24 cellular contexts compared by ENCODE assay signal in the genomic region with DNA sequence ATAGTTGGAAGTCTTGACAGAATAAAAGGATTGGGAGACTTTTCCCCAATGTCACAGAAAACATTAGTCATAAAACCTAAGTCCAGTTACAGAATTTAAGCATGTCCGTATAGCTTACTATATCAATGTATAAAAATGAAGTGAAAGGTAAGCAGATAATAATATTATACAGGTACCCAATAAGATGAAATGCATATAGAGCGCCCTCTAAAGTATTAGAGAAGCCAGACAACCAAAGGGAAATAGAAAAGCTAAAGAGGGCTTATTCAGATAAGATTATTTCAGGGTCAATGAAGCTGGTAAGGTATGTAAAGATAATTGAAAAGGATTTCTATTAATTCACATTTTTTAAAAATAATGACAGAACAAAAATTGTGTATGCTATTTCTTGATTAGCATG.
A peak's percentile ranks its signal among the peaks of the same experiment; 100 is the strongest.
DNase-seq lines count a peak whose midpoint lies in the region; ATAC-seq and TF ChIP-seq lines count a peak whose summit lies in the region.
"Had no signal": no experiment of that assay in that cellular context is flagged by ENCODE, and none has a peak within 500 bp of the region (broad histone marks: within the 10 kb centered on the region; RNA-seq: fewer than 3 reads in every experiment).

No MANE protein-coding gene starts in this region.

- no peaks in the 10 kb centered on the region for H3K9me2 ChIP-seq in Loucy (replicated peaks; ENCODE audit: low read depth, low read length)

- no peaks in the 10 kb centered on the region for H3K79me2 ChIP-seq in Loucy (ENCODE audit: insufficient read depth, low read length)

- H3K4me1 ChIP-seq in Loucy (ENCODE audit: insufficient read depth, low read length, poor library complexity, severe bottlenecking) (no peaks in the 10 kb centered on the region), BE2C (no peaks in the 10 kb centered on the region)
- H3K4me1 ChIP-seq: A549, ascending aorta, prostate gland, upper lobe of right lung had no signal

- ATAC-seq in GM18867 (IDR thresholded peaks at IDR 0.05; ENCODE audit: unreplicated experiment): no peak
- ATAC-seq in left lobe of liver: no peak
- ATAC-seq: A549, upper lobe of right lung had no signal

- H3K9me3 ChIP-seq in Loucy (ENCODE audit: insufficient read depth, low read depth, low read length): no peaks in the 10 kb centered on the region
- H3K9me3 ChIP-seq in BE2C: no peaks in the 10 kb centered on the region
- H3K9me3 ChIP-seq: A549, ascending aorta, prostate gland, upper lobe of right lung had no signal

- no peaks in the 10 kb centered on the region for H4K20me1 ChIP-seq in Loucy (ENCODE audit: insufficient read depth, low read length, poor library complexity, severe bottlenecking)

- peak; percentile 3 for DNase-seq in NCI-H82 (lab: John Stamatoyannopoulos, UW)
- DNase-seq in NCI-H82 treated with DMSO at 0.1 percent for 48 hours (lab: John Stamatoyannopoulos, UW; ENCODE audit: unreplicated experiment): no peak
- peak; percentile 2 for DNase-seq in dermis blood vessel endothelial cell
- DNase-seq in retinal pigment epithelial cell (ENCODE audit: low read depth): no peak
- no peak for DNase-seq in BE2C
- no peak for DNase-seq in left lobe of liver (ENCODE audit: low spot score)
- DNase-seq: activated CD4-positive, alpha-beta memory T cell treated with anti-CD3 and anti-CD28 coated beads for 36 hours; activated effector memory CD4-positive, alpha-beta T cell treated with Interleukin-2 at 50 U/mL for 16 hours; activated naive CD8-positive, alpha-beta T cell treated with anti-CD3 and anti-CD28 coated beads for 36 hours; central memory CD4-positive, alpha-beta T cell; COR-L47; dorsolateral prefrontal cortex; KBM-7; kidney; NCI-H146; NCI-H510A treated with DMSO at 0.1 percent for 48 hours; T1000; upper lobe of right lung had no signal

- H2AFZ ChIP-seq in Loucy (ENCODE audit: low read length): no peak overlapping the region

- H3F3A ChIP-seq in Loucy (ENCODE audit: low read depth): no peaks in the 10 kb centered on the region

- H3K27me3 ChIP-seq in Loucy (ENCODE audit: insufficient read depth, low read length, poor library complexity, severe bottlenecking): no peaks in the 10 kb centered on the region
- no peaks in the 10 kb centered on the region for H3K27me3 ChIP-seq in BE2C
- H3K27me3 ChIP-seq: ascending aorta, upper lobe of right lung had no signal

- peak; percentile 60 for TF ChIP-seq CTCF in Loucy (conservative IDR thresholded peaks at IDR 0.05; ENCODE audit: low read length)
- peak; percentile 26 for TF ChIP-seq CTCF in retinal pigment epithelial cell (conservative IDR thresholded peaks at IDR 0.05; ENCODE audit: low read depth, low read length)
- TF ChIP-seq CTCF in BE2C (IDR thresholded peaks at IDR 0.05; ENCODE audit: low read depth, low read length): no peak

- H3K4me3 ChIP-seq in Loucy (ENCODE audit: low read length, poor library complexity, severe bottlenecking) (no peak overlapping the region), retinal pigment epithelial cell (ENCODE audit: low read length) (no peak overlapping the region), BE2C (ENCODE audit: low read depth, low read length) (no peak overlapping the region)
- H3K4me3 ChIP-seq: A549, ascending aorta, dorsolateral prefrontal cortex, lung, prostate gland, upper lobe of right lung had no signal

- no peak overlapping the region for H3K9ac ChIP-seq in Loucy (ENCODE audit: low read depth, low read length, poor library complexity, severe bottlenecking)

- no peak overlapping the region for H3K4me2 ChIP-seq in Loucy (ENCODE audit: low read depth, low read length, poor library complexity, severe bottlenecking)
- H3K4me2 ChIP-seq: A549 had no signal

- H3K36me3 ChIP-seq in Loucy (ENCODE audit: insufficient read depth, low read length) (no peaks in the 10 kb centered on the region), BE2C (no peaks in the 10 kb centered on the region)
- H3K36me3 ChIP-seq: ascending aorta, prostate gland, upper lobe of right lung had no signal

Comparison
In these comparisons a context has a peak if more than half of its experiments do, and no peak if none do; other contexts are left out.
1. DNase-seq: peak in NCI-H82 (single experiment) and dermis blood vessel endothelial cell (single experiment); none in NCI-H82 treated with DMSO at 0.1 percent for 48 hours (single experiment), retinal pigment epithelial cell (single experiment), BE2C (single experiment) and left lobe of liver (single experiment).